12 cellular contexts compared by ENCODE assay signal in genomic region chr2:15666776-15667578, GRCh38.
"Had no signal": no experiment of that assay in that cellular context is flagged by ENCODE, and none has a peak within 500 bp of the region (broad histone marks: within the 10 kb centered on the region; RNA-seq: fewer than 3 reads in every experiment).

No MANE protein-coding gene starts in this region.

- H3K9me3 ChIP-seq: right atrium auricular region, transverse colon had no signal

- H3K4me3 Mint-ChIP-seq: activated CD8-positive, alpha-beta T cell treated with anti-CD3 and anti-CD28 coated beads, Interleukin-2, amount 10 ng/mL, durations not matched to agents 7 days and 5 days; activated naive CD4-positive, alpha-beta T cell treated with anti-CD3 and anti-CD28 coated beads for 36 hours; activated T-helper 1 cell treated with anti-CD3 and anti-CD28 coated beads, Interleukin-12 subunit alpha, Interleukin-12 subunit beta, Interleukin-2, Interleukin-4 antibody, amounts not matched to agents 30 ng/mL and 10 ng/mL and 1 ng/mL, durations not matched to agents 14 hours and 24 hours and 36 hours; stimulated activated memory B cell treated with anti-CD40 and anti-IgM and Interleukin-4, amounts not matched to agents 10 μg/mL and 1 μg/mL and 100 μg/mL, for 72 hours; T-helper 1 cell treated with Interleukin-12 subunit alpha and Interleukin-12 subunit beta and Interleukin-4 antibody, amounts not matched to agents 30 μg/mL and 1 μg/mL, for 36 hours had no signal

- H3K27me3 Mint-ChIP-seq: stimulated activated memory B cell treated with anti-CD40 and anti-IgM and Interleukin-4, amounts not matched to agents 10 μg/mL and 1 μg/mL and 100 μg/mL, for 72 hours had no signal

- H3K9me3 Mint-ChIP-seq: activated naive CD4-positive, alpha-beta T cell treated with anti-CD3 and anti-CD28 coated beads for 36 hours; activated T-helper 1 cell treated with anti-CD3 and anti-CD28 coated beads, Interleukin-12 subunit alpha, Interleukin-12 subunit beta, Interleukin-2, Interleukin-4 antibody, amounts not matched to agents 30 ng/mL and 10 ng/mL and 1 ng/mL, durations not matched to agents 14 hours and 24 hours and 36 hours; T-helper 1 cell treated with Interleukin-12 subunit alpha and Interleukin-12 subunit beta and Interleukin-4 antibody, amounts not matched to agents 30 μg/mL and 1 μg/mL, for 36 hours had no signal

- H3K27me3 ChIP-seq: right atrium auricular region, transverse colon had no signal

- DNase-seq: activated CD4-positive, alpha-beta T cell treated with anti-CD3 and anti-CD28 coated beads for 4 hours; activated CD8-positive, alpha-beta T cell treated with anti-CD3 and anti-CD28 coated beads, Interleukin-2, amount 10 ng/mL, durations not matched to agents 7 days and 5 days; activated naive CD4-positive, alpha-beta T cell treated with anti-CD3 and anti-CD28 coated beads for 36 hours; effector memory CD4-positive, alpha-beta T cell; hippocampal formation; left colon; transverse colon had no signal

- H3K4me1 ChIP-seq: parathyroid adenoma had no signal

- ATAC-seq: activated CD8-positive, alpha-beta T cell treated with anti-CD3 and anti-CD28 coated beads, Interleukin-2, amount 10 ng/mL, durations not matched to agents 7 days and 5 days; stimulated activated memory B cell treated with anti-CD40 and anti-IgM and Interleukin-4, amounts not matched to agents 10 μg/mL and 1 μg/mL and 100 μg/mL, for 72 hours had no signal

- H3K4me1 Mint-ChIP-seq: stimulated activated memory B cell treated with anti-CD40 and anti-IgM and Interleukin-4, amounts not matched to agents 10 μg/mL and 1 μg/mL and 100 μg/mL, for 72 hours had no signal

- H3K27ac ChIP-seq: parathyroid adenoma, right atrium auricular region, transverse colon had no signal

- H3K36me3 ChIP-seq: right atrium auricular region, transverse colon had no signal

- H3K27ac Mint-ChIP-seq: activated CD8-positive, alpha-beta T cell treated with anti-CD3 and anti-CD28 coated beads, Interleukin-2, amount 10 ng/mL, durations not matched to agents 7 days and 5 days; activated naive CD4-positive, alpha-beta T cell treated with anti-CD3 and anti-CD28 coated beads for 36 hours; activated T-helper 1 cell treated with anti-CD3 and anti-CD28 coated beads, Interleukin-12 subunit alpha, Interleukin-12 subunit beta, Interleukin-2, Interleukin-4 antibody, amounts not matched to agents 30 ng/mL and 10 ng/mL and 1 ng/mL, durations not matched to agents 14 hours and 24 hours and 36 hours; stimulated activated memory B cell treated with anti-CD40 and anti-IgM and Interleukin-4, amounts not matched to agents 10 μg/mL and 1 μg/mL and 100 μg/mL, for 72 hours; T-helper 1 cell treated with Interleukin-12 subunit alpha and Interleukin-12 subunit beta and Interleukin-4 antibody, amounts not matched to agents 30 μg/mL and 1 μg/mL, for 36 hours had no signal

- H3K9ac ChIP-seq: parathyroid adenoma had no signal

- H3K36me3 Mint-ChIP-seq: stimulated activated memory B cell treated with anti-CD40 and anti-IgM and Interleukin-4, amounts not matched to agents 10 μg/mL and 1 μg/mL and 100 μg/mL, for 72 hours had no signal

- H3K4me3 ChIP-seq: right atrium auricular region, transverse colon had no signal

- H2AFZ ChIP-seq: parathyroid adenoma had no signal
